14 cellular contexts compared by ENCODE assay signal in genomic region chr15:44811347-44811746, GRCh38.
DNase-seq lines count a peak whose midpoint lies in the region; ATAC-seq and TF ChIP-seq lines count a peak whose summit lies in the region.
"Had no signal": no experiment of that assay in that cellular context is flagged by ENCODE, and none has a peak within 500 bp of the region (broad histone marks: within the 10 kb centered on the region; RNA-seq: fewer than 3 reads in every experiment).

No MANE protein-coding gene starts in this region.

- POLR2A ChIA-PET in PC-9 (lab: Charles Lee; ENCODE audit: unreplicated experiment): no interaction called here

- TF ChIP-seq CTCF in mammary epithelial cell (conservative IDR thresholded peaks at IDR 0.05 in 1 of 2, IDR thresholded peaks at IDR 0.05 in 1 of 2; ENCODE audit: extremely low read depth in 1 of 2, insufficient read depth in 1 of 2, low read depth in 1 of 2, low read length in 2 of 2) (no peak), PC-9 (conservative IDR thresholded peaks at IDR 0.05) (no peak)

- CTCF ChIA-PET in mammary epithelial cell (lab: Charles Lee; ENCODE audit: low non-redundant PET) (no interaction called here), PC-9 (lab: Charles Lee) (no interaction called here)

- no peaks in the 10 kb centered on the region for H3K79me2 ChIP-seq in mammary epithelial cell (ENCODE audit: insufficient read depth, low read length)
- H3K79me2 ChIP-seq in PC-9 (ENCODE audit: low read depth): no peaks in the 10 kb centered on the region

- peak; percentile 53 to 57 for DNase-seq in NCI-H526 (lab: John Stamatoyannopoulos, UW)
- DNase-seq in NCI-H526 treated with DMSO at 0.1 percent for 48 hours (lab: John Stamatoyannopoulos, UW): no peak
- peak; percentile 75 for DNase-seq in NCI-H2107 treated with DMSO at 0.1 percent for 48 hours (lab: John Stamatoyannopoulos, UW; ENCODE audit: unreplicated experiment)
- DNase-seq in mammary epithelial cell: peak; percentile 29
- DNase-seq in kidney tubule cell (ENCODE audit: low spot score): no peak
- no peak for DNase-seq in PC-9
- DNase-seq: ACHN; activated CD4-positive, alpha-beta T cell treated with anti-CD3 and anti-CD28 coated beads, Interleukin-2, amount 10 ng/mL, durations not matched to agents 7 days and 5 days; anterior cingulate cortex; dermis blood vessel endothelial cell; NCI-H226 had no signal

- in situ Hi-C loops in mammary epithelial cell (cut with MboI; ENCODE audit: low sequenced_read_pairs in 2 of 2): no loop called here

- H3K36me3 ChIP-seq in mammary epithelial cell (ENCODE audit: insufficient read depth, low read length) (no peaks in the 10 kb centered on the region), PC-9 (ENCODE audit: low read depth) (no peaks in the 10 kb centered on the region)
- H3K36me3 ChIP-seq: suprapubic skin had no signal

- H3K27me3 ChIP-seq in mammary epithelial cell (ENCODE audit: insufficient read depth, low read length) (peaks cover 7% of the 10 kb centered on the region), PC-9 (ENCODE audit: insufficient read depth, low read depth) (no peaks in the 10 kb centered on the region)
- H3K27me3 ChIP-seq: suprapubic skin had no signal

- ATAC-seq in HG02763 (IDR thresholded peaks at IDR 0.05; ENCODE audit: unreplicated experiment) (no peak), GM21526 (IDR thresholded peaks at IDR 0.05; ENCODE audit: low FRiP score, unreplicated experiment) (no peak)

- H3K27ac ChIP-seq in mammary epithelial cell (ENCODE audit: insufficient read depth, low read depth, low read length) (no peak overlapping the region), PC-9 (no peak overlapping the region)
- H3K27ac ChIP-seq: suprapubic skin had no signal

- no peaks in the 10 kb centered on the region for H3F3A ChIP-seq in PC-9 (ENCODE audit: insufficient read depth, low read depth)

- 50% methylated on average over 3 of the region's 3 CpGs for WGBS in mammary epithelial cell (ENCODE audit: low coverage, missing lambda C conversion rate)

- H3K4me1 ChIP-seq in mammary epithelial cell (ENCODE audit: insufficient read depth, low read length) (peaks cover 13% of the 10 kb centered on the region), PC-9 (replicated peaks; ENCODE audit: insufficient read depth) (no peaks in the 10 kb centered on the region)

- peak overlapping the region; percentile 32 for H2AFZ ChIP-seq in mammary epithelial cell (ENCODE audit: low read depth, low read length)
- no peak overlapping the region for H2AFZ ChIP-seq in PC-9

- no peaks in the 10 kb centered on the region for H4K20me1 ChIP-seq in mammary epithelial cell (ENCODE audit: insufficient read depth, low read length)
- no peaks in the 10 kb centered on the region for H4K20me1 ChIP-seq in PC-9 (ENCODE audit: insufficient read depth)

- H3K9ac ChIP-seq in mammary epithelial cell (ENCODE audit: insufficient read depth, low read length): no peak overlapping the region

- no peaks in the 10 kb centered on the region for H3K9me2 ChIP-seq in PC-9 (ENCODE audit: insufficient read depth)

- BruUV-seq in mammary epithelial cell (replicated peaks; lab: Mats Ljungman, UMichigan) (no TSS peak), PC-9 (replicated peaks; lab: Mats Ljungman, UMichigan) (no TSS peak)

- no peak overlapping the region for H3K4me3 ChIP-seq in mammary epithelial cell (replicated peaks in 1 of 3; ENCODE audit: insufficient read depth in 1 of 3, low read depth in 2 of 3, low read length in 3 of 3)
- no peak overlapping the region for H3K4me3 ChIP-seq in PC-9
- H3K4me3 ChIP-seq: suprapubic skin had no signal

- intact Hi-C loops in mammary epithelial cell (cut with micrococcal nuclease) (no loop called here), PC-9 (cut with micrococcal nuclease; ENCODE audit: unreplicated experiment) (no loop called here)

- H3K4me2 ChIP-seq in mammary epithelial cell (ENCODE audit: insufficient read depth, low read depth, low read length) (no peak overlapping the region), PC-9 (no peak overlapping the region)

- dilution Hi-C loops in mammary epithelial cell (cut with HindIII; ENCODE audit: low sequenced_read_pairs): no loop called here

- H3K9me3 ChIP-seq in mammary epithelial cell (replicated peaks; ENCODE audit: insufficient read depth, low read length) (no peaks in the 10 kb centered on the region), PC-9 (ENCODE audit: insufficient read depth, low read depth) (no peaks in the 10 kb centered on the region)
- H3K9me3 ChIP-seq: suprapubic skin had no signal

Comparison
In these comparisons a context has a peak if more than half of its experiments do, and no peak if none do; other contexts are left out.
1. DNase-seq: peak in NCI-H526 (2 of 2), NCI-H2107 treated with DMSO at 0.1 percent for 48 hours (single experiment) and mammary epithelial cell (single experiment); none in NCI-H526 treated with DMSO at 0.1 percent for 48 hours (single experiment), kidney tubule cell (single experiment) and PC-9 (0 of 2).